ENCODE assay signal across 8 cellular contexts in genomic region chr17:55750750-55751641, GRCh38. TPM values are rescaled to one million over a fixed set of nuclear protein-coding genes. Genes with fewer than 3 reads are reported as not detected.
DNase-seq lines count a peak whose midpoint lies in the region; ATAC-seq, FAIRE-seq and TF ChIP-seq lines count a peak whose summit lies in the region.

PCTP (plus strand) TSS chr17:55751051; CDS start chr17:55751104, 53 bp downstream.

- H3K4me3 ChIP-seq in HCT116 (replicated peaks in 1 of 2; ENCODE audit: low read depth in 1 of 2, low read length in 2 of 2) (peak within 1 kb of the TSS; percentile 71 to 87), MM.1S (ENCODE audit: low read length) (peak within 1 kb of the TSS; percentile 90), psoas muscle (peak within 1 kb of the TSS; percentile 94)

- RAD21 ChIA-PET in HCT116 (lab: Charles Lee; ENCODE audit: low non-redundant PET in 1 of 2, low total read pairs in 2 of 2, uncharacterized antibody in 2 of 2, unreplicated experiment in 2 of 2): interaction anchor here (0.5 to 0.8 kb wide), 3 partner anchors 11 to 13 kb away, joined by 3 to 7 read pairs (median 5); no protein-coding TSS in a partner anchor

- CTCF ChIA-PET in HCT116 (lab: Charles Lee): interaction anchor here (0.8 to 1.6 kb wide), 9 partner anchors 9 to 225 kb away, joined by 3 to 20 read pairs (median 6); partner anchors contain the start of gene TMEM100

- H3K9me3 ChIP-seq in HCT116 (ENCODE audit: control insufficient read depth in 1 of 2, insufficient read depth in 1 of 2, low read depth in 1 of 2, low read length in 2 of 2): no peaks in the 10 kb centered on the region
- H3K9me3 ChIP-seq in MM.1S (replicated peaks; ENCODE audit: insufficient read depth, low read length): no peaks in the 10 kb centered on the region
- H3K9me3 ChIP-seq in psoas muscle: no peaks in the 10 kb centered on the region

- H3K36me3 Mint-ChIP-seq in T-helper 1 cell treated with Interleukin-12 subunit alpha and Interleukin-12 subunit beta and Interleukin-4 antibody, amounts not matched to agents 30 μg/mL and 1 μg/mL, for 36 hours (ENCODE audit: low read depth): no peaks in the 10 kb centered on the region

- TF ChIP-seq CTCF in HCT116 (IDR thresholded peaks at IDR 0.05 in 2 of 3, conservative IDR thresholded peaks at IDR 0.05 in 1 of 3; ENCODE audit: borderline replicate concordance in 1 of 3, insufficient read depth in 1 of 3, low read depth in 2 of 3, low read length in 2 of 3) (peak in 2 of 3 experiments; percentile 52 to 54; a peak in 4 of 6 replicates), MM.1S (IDR thresholded peaks at IDR 0.05; ENCODE audit: low read length) (peak; percentile 52), psoas muscle (IDR thresholded peaks at IDR 0.05) (peak; percentile 51)

- peak within 1 kb of the TSS; percentile 58 for H3K27ac Mint-ChIP-seq in T-helper 1 cell treated with Interleukin-12 subunit alpha and Interleukin-12 subunit beta and Interleukin-4 antibody, amounts not matched to agents 30 μg/mL and 1 μg/mL, for 36 hours

- H3K4me2 ChIP-seq in HCT116 (ENCODE audit: low read length) (peak within 1 kb of the TSS; percentile 93), MM.1S (ENCODE audit: low read depth, low read length) (peak within 1 kb of the TSS; percentile 85)

- 0 to 1% (median 0%) methylated on average over 53 of the region's 53 CpGs for WGBS in psoas muscle, 3 donors

- DNase-seq in GM04504 (ENCODE audit: low read depth): peak; percentile 86
- peak; percentile 86 for DNase-seq in HCT116 (ENCODE audit: low read depth, low spot score)
- peak; percentile 89 for DNase-seq in MM.1S
- peak in 54 of 56 donors; percentile 21 to 88 (median 76) for DNase-seq in amygdala (lab: John Stamatoyannopoulos, UW)
- peak; percentile 97 for DNase-seq in left ventricle myocardium superior
- peak; percentile 95 to 97 for DNase-seq in psoas muscle
- DNase-seq in urothelium cell line (ENCODE audit: low spot score): peak; percentile 96

- ATAC-seq in HCT116 (peak; percentile 98), left ventricle myocardium superior (peak; percentile 99), psoas muscle (peak; percentile 99 to 100 (median 100))

- peaks cover 34% of the 10 kb centered on the region for H3K27me3 Mint-ChIP-seq in T-helper 1 cell treated with Interleukin-12 subunit alpha and Interleukin-12 subunit beta and Interleukin-4 antibody, amounts not matched to agents 30 μg/mL and 1 μg/mL, for 36 hours (ENCODE audit: low read depth)

- H3K79me2 ChIP-seq in HCT116 (ENCODE audit: insufficient read depth, low read length) (peaks cover 6% of the 10 kb centered on the region; the same call in 1 of the 2 replicates), MM.1S (ENCODE audit: low read length) (peaks cover 9% of the 10 kb centered on the region; the same call in 1 of the 2 replicates)

- H3K4me3 Mint-ChIP-seq in T-helper 1 cell treated with Interleukin-12 subunit alpha and Interleukin-12 subunit beta and Interleukin-4 antibody, amounts not matched to agents 30 μg/mL and 1 μg/mL, for 36 hours: peak within 1 kb of the TSS; percentile 70

- FAIRE-seq in urothelium cell line (lab: Jason Lieb, UNC): no peak

- H3K27me3 ChIP-seq in HCT116 (ENCODE audit: insufficient read depth, low read length) (no peaks in the 10 kb centered on the region), MM.1S (replicated peaks; ENCODE audit: insufficient read depth, low read length) (no peaks in the 10 kb centered on the region), psoas muscle (ENCODE audit: insufficient read depth in 3 of 3, low read length in 2 of 3) (no peaks in the 10 kb centered on the region)

- H2AFZ ChIP-seq in HCT116 (ENCODE audit: low read depth, low read length, poor library complexity, severe bottlenecking) (peak within 1 kb of the TSS; percentile 75), MM.1S (ENCODE audit: low read length) (peak within 1 kb of the TSS; percentile 99)

- H3K36me3 ChIP-seq in HCT116 (ENCODE audit: control insufficient read depth in 1 of 2, insufficient read depth in 2 of 2, low read length in 2 of 2): no peaks in the 10 kb centered on the region
- no peaks in the 10 kb centered on the region for H3K36me3 ChIP-seq in MM.1S (replicated peaks; ENCODE audit: insufficient read depth, low read length)
- H3K36me3 ChIP-seq in psoas muscle (ENCODE audit: insufficient read depth in 1 of 2, low read depth in 1 of 2): peaks cover 0 to 17% of the 10 kb centered on the region in 2 donors

- H3K9ac ChIP-seq in HCT116 (ENCODE audit: low read length) (peak within 1 kb of the TSS; percentile 65), MM.1S (ENCODE audit: low read length) (peak within 1 kb of the TSS; percentile 65; the same call in 1 of the 2 replicates)

- BruUV-seq in HCT116 (replicated peaks; lab: Mats Ljungman, UMichigan): no TSS peak

- H3K4me1 ChIP-seq in HCT116 (ENCODE audit: control insufficient read depth in 1 of 2, insufficient read depth in 2 of 2, low read length in 2 of 2) (peaks cover 11 to 14% of the 10 kb centered on the region in 2 experiments; a peak in 3 of 4 replicates), MM.1S (ENCODE audit: low read length) (peaks cover 7% of the 10 kb centered on the region), psoas muscle (peaks cover 15% of the 10 kb centered on the region)

- POLR2A ChIA-PET in HCT116 (lab: Charles Lee): interaction anchor here (0.8 to 1.5 kb wide), 6 partner anchors 9 to 16 kb away, joined by 3 to 21 read pairs (median 5); no protein-coding TSS in a partner anchor

- H3K27ac ChIP-seq in HCT116 (ENCODE audit: low read depth, low read length) (peak within 1 kb of the TSS; percentile 74), MM.1S (ENCODE audit: low read length) (peak within 1 kb of the TSS; percentile 33; the same call in 1 of the 2 replicates), psoas muscle (peak within 1 kb of the TSS; percentile 93)

- H3K9me2 ChIP-seq in HCT116 (ENCODE audit: insufficient read depth) (no peaks in the 10 kb centered on the region), MM.1S (replicated peaks; ENCODE audit: insufficient read depth, low read length) (no peaks in the 10 kb centered on the region)

- no peaks in the 10 kb centered on the region for H3F3A ChIP-seq in MM.1S (ENCODE audit: insufficient read depth, low read length)

- no peak for TF ChIP-seq RAD21 in HCT116 (IDR thresholded peaks at IDR 0.05; ENCODE audit: low read depth)

- H4K20me1 ChIP-seq in HCT116 (ENCODE audit: insufficient read depth) (no peaks in the 10 kb centered on the region), MM.1S (ENCODE audit: insufficient read depth, low read length) (no peaks in the 10 kb centered on the region)

- TF ChIP-seq POLR2A in HCT116 (IDR thresholded peaks at IDR 0.05; ENCODE audit: borderline replicate concordance, extremely low read depth, insufficient read depth, insufficient read length): no peak

- H3K9me3 Mint-ChIP-seq in T-helper 1 cell treated with Interleukin-12 subunit alpha and Interleukin-12 subunit beta and Interleukin-4 antibody, amounts not matched to agents 30 μg/mL and 1 μg/mL, for 36 hours: no peaks in the 10 kb centered on the region

- H3K4me1 Mint-ChIP-seq in T-helper 1 cell treated with Interleukin-12 subunit alpha and Interleukin-12 subunit beta and Interleukin-4 antibody, amounts not matched to agents 30 μg/mL and 1 μg/mL, for 36 hours (ENCODE audit: low read depth): peaks cover 15% of the 10 kb centered on the region

- intact Hi-C loops in HCT116 (cut with micrococcal nuclease): loop anchor here (2.0 to 10.0 kb wide), 3 partner anchors 28 to 1034 kb away; partner anchors contain the start of genes MMD and TMEM100
- intact Hi-C loops in left ventricle myocardium superior (cut with micrococcal nuclease): no loop called here
- intact Hi-C loops in psoas muscle (cut with DNase I): loop anchor here in 1 of 2 donors (5.0 kb wide), 1 partner anchor 34 kb away; no protein-coding TSS in a partner anchor

TF ChIP-seq in HCT116, 20 proteins besides CTCF, POLR2A, EP300 and RAD21 (continues in another document):
- TF ChIP-seq ATF3 (IDR thresholded peaks at IDR 0.05) (no peak), ELF1 (IDR thresholded peaks at IDR 0.05; ENCODE audit: borderline replicate concordance, low read depth) (peak; percentile 52), EZH2phosphoT487 (IDR thresholded peaks at IDR 0.05; ENCODE audit: borderline replicate concordance) (no peak), ZBTB33 (IDR thresholded peaks at IDR 0.05; ENCODE audit: extremely low read depth, insufficient replicate concordance, low read length) (no peak), SP1 (IDR thresholded peaks at IDR 0.05; ENCODE audit: low read depth) (peak; percentile 44), JUND (IDR thresholded peaks at IDR 0.05) (no peak), SIN3A (IDR thresholded peaks at IDR 0.05; ENCODE audit: low read depth) (peak; percentile 77), FOSL1 (IDR thresholded peaks at IDR 0.05; ENCODE audit: low read depth) (no peak)

RNA-seq across cellular contexts. Expression of gene PCTP, which starts in this region (rescaled TPM):
- total RNA-seq in HCT116 (2021; ENCODE audit: unreplicated experiment) (16.3 TPM), left ventricle myocardium superior (22.2 TPM), psoas muscle (10 to 100 TPM in 3 of 4 donors, 1 to 10 TPM in 1; 9.7 to 24.8 (median 12.2) TPM)
- 15.7 and 17.8 TPM in 2 replicates for polyA plus RNA-seq in HCT116 (2012)
- 10 to 100 TPM; 14.7 to 19.4 (median 14.9) TPM for polyA plus RNA-seq in psoas muscle

Comparison
In these comparisons a context has a peak if more than half of its experiments do, and no peak if none do; other contexts are left out.
1. Peak in every context shown above with its lines: DNase-seq, ATAC-seq, H3K4me3 ChIP-seq and H3K27ac ChIP-seq.
2. H3K27ac ChIP-seq: peak in every context shown above with its lines; median percentile 93 in psoas muscle; 74 in HCT116; 33 in MM.1S.